In the genomic region with DNA sequence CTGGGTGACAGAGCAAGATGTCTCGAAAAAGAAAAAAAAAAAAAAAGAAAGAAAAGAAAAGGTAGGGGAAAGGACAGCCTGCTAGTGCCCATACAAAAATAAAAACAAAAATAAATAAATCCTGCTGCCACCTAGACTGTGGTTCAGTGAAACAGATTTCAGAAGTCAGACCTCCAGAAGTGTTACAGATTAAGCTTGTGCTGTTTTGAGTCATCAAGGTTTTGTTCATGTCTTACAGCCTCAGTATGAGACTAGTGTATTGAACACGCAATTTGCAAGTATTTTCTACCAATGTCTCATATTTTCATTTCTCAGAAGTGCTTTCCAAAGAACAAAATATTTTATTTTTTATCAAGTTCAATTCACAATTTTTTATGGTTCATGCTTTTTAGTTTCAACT, we compare ENCODE assay signal across 25 cellular contexts.
DNase-seq lines count a peak whose midpoint lies in the region; ATAC-seq and FAIRE-seq lines count a peak whose summit lies in the region.
"Had no signal": no experiment of that assay in that cellular context is flagged by ENCODE, and none has a peak within 500 bp of the region (broad histone marks: within the 10 kb centered on the region; RNA-seq: fewer than 3 reads in every experiment).

No MANE protein-coding gene starts in this region.

- ATAC-seq in GM18867 (IDR thresholded peaks at IDR 0.05; ENCODE audit: unreplicated experiment), result peak; percentile 85
- ATAC-seq in HG02610 (IDR thresholded peaks at IDR 0.05; ENCODE audit: unreplicated experiment), result peak; percentile 72
- peak; percentile 69 for ATAC-seq in HG03432 (IDR thresholded peaks at IDR 0.05; ENCODE audit: unreplicated experiment)
- ATAC-seq: HCT116, HepG2 had no signal

- peak; percentile 39 for FAIRE-seq in small intestine (lab: Jason Lieb, UNC)
- FAIRE-seq: GM12892, GM18507, GM19239, HepG2 had no signal

- H3K4me3 ChIP-seq in small intestine (ENCODE audit: low read depth in 1 of 2, low read length in 2 of 2), result no peak overlapping the region

- H3K27me3 ChIP-seq in small intestine (ENCODE audit: control insufficient read depth in 2 of 2, insufficient read depth in 2 of 2, low read length in 2 of 2), result no peaks in the 10 kb centered on the region
- H3K27me3 ChIP-seq: BE2C had no signal

- WGBS in small intestine, 3 donors, result 76 to 90% (median 76%) methylated on average over 2 of the region's 2 CpGs

- H3K36me3 ChIP-seq in small intestine (ENCODE audit: control insufficient read depth in 2 of 2, insufficient read depth in 2 of 2, low read length in 2 of 2), result no peaks in the 10 kb centered on the region
- H3K36me3 ChIP-seq: BE2C had no signal

- H3K27ac ChIP-seq in small intestine (ENCODE audit: low read depth in 1 of 2, low read length in 1 of 2), result no peak overlapping the region
- H3K27ac ChIP-seq: KMS-11 had no signal

- no peaks in the 10 kb centered on the region for H3K9me3 ChIP-seq in small intestine (ENCODE audit: control insufficient read depth, low read depth)
- H3K9me3 ChIP-seq: BE2C had no signal

- DNase-seq in small intestine, result no peak
- no peak for DNase-seq in NCI-H128 (lab: John Stamatoyannopoulos, UW; ENCODE audit: unreplicated experiment)
- no peak for DNase-seq in occipital lobe (lab: John Stamatoyannopoulos, UW)
- DNase-seq in NCI-H2227 (lab: John Stamatoyannopoulos, UW; ENCODE audit: unreplicated experiment), result no peak
- DNase-seq: BE2C; C1 segment of cervical spinal cord; CD4-positive, CD25-positive, alpha-beta regulatory T cell; CD8-positive, alpha-beta memory T cell; COR-L47; DMS 273 treated with DMSO at 0.1 percent for 48 hours; DMS53; DND-41; EL; GOT3; H7; HFFc6 had no signal

- no peaks in the 10 kb centered on the region for H3K4me1 ChIP-seq in small intestine (ENCODE audit: control insufficient read depth in 2 of 2, insufficient read depth in 1 of 2, low read depth in 1 of 2, low read length in 1 of 2)
- H3K4me1 ChIP-seq: BE2C had no signal
